7 cellular contexts compared by ENCODE assay signal in genomic region chr5:1312993-1313833, GRCh38. TPM values are rescaled to one million over a fixed set of nuclear protein-coding genes. Genes with fewer than 3 reads are reported as not detected.
DNase-seq lines count a peak whose midpoint lies in the region; ATAC-seq and TF ChIP-seq lines count a peak whose summit lies in the region.

No MANE protein-coding gene starts in this region.

- POLR2A ChIA-PET in activated B cell treated with CpG ODN at 0.5 μM for 24 hours (lab: Charles Lee): interaction anchor here (0.5 to 0.7 kb wide), 4 partner anchors 30 to 868 kb away, joined by 3 to 4 read pairs (median 4); no protein-coding TSS in a partner anchor

- H3K36me3 Mint-ChIP-seq in activated B cell treated with CpG ODN at 0.5 μM for 24 hours (ENCODE audit: low read depth): peaks cover 17% of the 10 kb centered on the region
- peaks cover 10% of the 10 kb centered on the region for H3K36me3 Mint-ChIP-seq in nephron progenitor cell (ENCODE audit: low read depth)

- H3K27ac Mint-ChIP-seq in activated B cell treated with CpG ODN at 0.5 μM for 24 hours (no peak overlapping the region), nephron progenitor cell (no peak overlapping the region)

- intact Hi-C loops in activated B cell treated with CpG ODN at 0.5 μM for 24 hours (cut with micrococcal nuclease): no loop called here

- ATAC-seq in GM18502 (IDR thresholded peaks at IDR 0.05; ENCODE audit: poor library complexity, unreplicated experiment) (peak; percentile 80), GM21619 (IDR thresholded peaks at IDR 0.05; ENCODE audit: unreplicated experiment) (peak; percentile 68), activated B cell treated with CpG ODN at 0.5 μM for 24 hours (ENCODE audit: low read depth) (peak; percentile 25)

- DNase-seq in KG1 (lab: John Stamatoyannopoulos, UW) (peak; percentile 95), activated B cell treated with CpG ODN at 0.5 μM for 24 hours (peak; percentile 15), nephron progenitor cell (peak; percentile 1), ACHN (no peak), 8988T (no peak)

- in situ Hi-C loops in ACHN (cut with HindIII; ENCODE audit: low pct_ligation_motif_present, low pct_unique_long_range_greater_than_20kb, low sequenced_read_pairs): no loop called here

- peak overlapping the region; percentile 62 for H3K4me3 Mint-ChIP-seq in activated B cell treated with CpG ODN at 0.5 μM for 24 hours
- no peak overlapping the region for H3K4me3 Mint-ChIP-seq in nephron progenitor cell

- H3K9me3 Mint-ChIP-seq in activated B cell treated with CpG ODN at 0.5 μM for 24 hours (peaks cover 9% of the 10 kb centered on the region), nephron progenitor cell (peaks cover 16% of the 10 kb centered on the region)

- H3K27me3 Mint-ChIP-seq in activated B cell treated with CpG ODN at 0.5 μM for 24 hours (peaks cover 6% of the 10 kb centered on the region), nephron progenitor cell (ENCODE audit: low read depth, poor library complexity) (peaks cover 18% of the 10 kb centered on the region)

- TF ChIP-seq CTCF in activated B cell treated with CpG ODN at 0.5 μM for 24 hours (IDR thresholded peaks at IDR 0.05) (no peak), nephron progenitor cell (IDR thresholded peaks at IDR 0.05) (no peak)

- peaks cover 48% of the 10 kb centered on the region for H3K4me1 Mint-ChIP-seq in activated B cell treated with CpG ODN at 0.5 μM for 24 hours
- peaks cover 26% of the 10 kb centered on the region for H3K4me1 Mint-ChIP-seq in nephron progenitor cell

- CTCF ChIA-PET in activated B cell treated with CpG ODN at 0.5 μM for 24 hours (lab: Charles Lee): no interaction called here

RNA-seq across cellular contexts. Expression of gene TERT, which starts 18.3 kb away (rescaled TPM):
- total RNA-seq in activated B cell treated with CpG ODN at 0.5 μM for 24 hours: 0.22 and 0.35 TPM in 2 replicates

RNA-seq across cellular contexts. Expression of gene CLPTM1L, which starts 31.7 kb away (rescaled TPM):
- total RNA-seq in activated B cell treated with CpG ODN at 0.5 μM for 24 hours: 87.5 and 100 TPM in 2 replicates

Comparison
In these comparisons a context has a peak if more than half of its experiments do, and no peak if none do; other contexts are left out.
1. ATAC-seq: peak in every context shown above with its lines; median percentile 80 in GM18502; 68 in GM21619; 25 in activated B cell treated with CpG ODN at 0.5 μM for 24 hours.
2. DNase-seq: peak in KG1 (single experiment), activated B cell treated with CpG ODN at 0.5 μM for 24 hours (single experiment) and nephron progenitor cell (single experiment); none in ACHN (single experiment) and 8988T (single experiment).